In the genomic region with DNA sequence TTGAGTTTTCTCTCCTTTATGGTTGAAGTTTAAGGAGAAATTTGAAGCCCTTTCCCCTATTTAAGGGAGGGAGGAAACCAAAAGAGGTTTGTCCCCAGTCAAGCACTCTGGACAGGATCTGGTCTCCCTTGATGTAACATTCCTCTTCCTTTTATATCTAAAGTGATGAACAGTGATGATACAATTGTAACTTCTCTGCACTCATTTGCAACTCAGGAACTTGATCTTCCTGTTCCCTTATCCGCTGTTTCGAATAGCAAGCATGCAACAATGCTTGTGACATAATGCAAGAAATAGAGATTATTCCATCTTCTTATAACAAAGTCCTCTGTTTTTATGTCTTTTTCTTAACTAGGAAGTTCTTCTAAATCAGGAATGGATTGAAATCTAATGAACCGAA, we compare ENCODE assay signal across 12 cellular contexts. TPM values are rescaled to one million over a fixed set of nuclear protein-coding genes. Genes with fewer than 3 reads are reported as not detected.
DNase-seq lines count a peak whose midpoint lies in the region; ATAC-seq, FAIRE-seq and TF ChIP-seq lines count a peak whose summit lies in the region.
"Had no signal": no experiment of that assay in that cellular context is flagged by ENCODE, and none has a peak within 500 bp of the region (broad histone marks: within the 10 kb centered on the region; RNA-seq: fewer than 3 reads in every experiment).

No MANE protein-coding gene starts in this region.

- TF ChIP-seq CTCF in CD14-positive monocyte (IDR thresholded peaks at IDR 0.05) (no peak), GM12878 (IDR thresholded peaks at IDR 0.05 in 2 of 3, conservative IDR thresholded peaks at IDR 0.05 in 1 of 3; ENCODE audit: control insufficient read depth in 2 of 3, extremely low read depth in 1 of 3, insufficient read depth in 1 of 3, low read depth in 3 of 3, low read length in 3 of 3) (no peak), neutrophil (IDR thresholded peaks at IDR 0.05) (no peak)

- H3K27me3 ChIP-seq in GM12878 (replicated peaks in 1 of 2; ENCODE audit: control insufficient read depth in 2 of 2, insufficient read depth in 2 of 2, low read length in 1 of 2), result no peaks in the 10 kb centered on the region
- H3K27me3 ChIP-seq in neutrophil, result no peaks in the 10 kb centered on the region

- no peak overlapping the region for H3K9ac ChIP-seq in GM12878 (ENCODE audit: control insufficient read depth, insufficient read depth, low read length)

- POLR2A ChIA-PET in GM12878 (lab: Charles Lee), result interaction anchor here (0.7 kb wide), 1 partner anchor 206 kb away, joined by 4 read pairs; no protein-coding TSS in a partner anchor

- peaks cover 5 to 6% of the 10 kb centered on the region in 2 donors for H3K36me3 Mint-ChIP-seq in CD14-positive monocyte
- H3K36me3 Mint-ChIP-seq: IgD-negative memory B cell had no signal

- ATAC-seq in GM12878 (no peak), GM19397 (IDR thresholded peaks at IDR 0.05; ENCODE audit: unreplicated experiment) (no peak)
- ATAC-seq: Panc1 had no signal

- intact Hi-C loops in CD14-positive monocyte (cut with micrococcal nuclease), result no loop called here
- intact Hi-C loops in GM12878 (cut with micrococcal nuclease; ENCODE audit: unreplicated experiment), result loop anchor here (5.0 kb wide), 1 partner anchor 83 kb away; the partner anchor contains the start of gene AP1AR

- peaks cover 38% of the 10 kb centered on the region for H3K4me1 Mint-ChIP-seq in CD14-positive monocyte

- no peaks in the 10 kb centered on the region for H4K20me1 ChIP-seq in GM12878 (ENCODE audit: control insufficient read depth, insufficient read depth)

- SMC1A ChIA-PET in GM12878 (lab: Charles Lee; ENCODE audit: uncharacterized antibody, unreplicated experiment), result no interaction called here

- CTCF ChIA-PET in GM12878 (lab: Yijun Ruan, JAX), result no interaction called here

- H3K4me2 ChIP-seq in GM12878 (ENCODE audit: control insufficient read depth, insufficient read depth), result peak overlapping the region; percentile 17; the same call in 1 of the 2 replicates

- H3K27me3 Mint-ChIP-seq in CD14-positive monocyte (ENCODE audit: low read depth in 3 of 3), result peaks cover 0 to 7% (median 0%) of the 10 kb centered on the region in 3 donors
- H3K27me3 Mint-ChIP-seq: IgD-negative memory B cell had no signal

- RAD21 ChIA-PET in GM12878 (lab: Charles Lee; ENCODE audit: unreplicated experiment), result no interaction called here

- H3K79me2 ChIP-seq in GM12878 (ENCODE audit: control insufficient read depth, insufficient read depth, low read length), result peaks cover 13% of the 10 kb centered on the region

- no peak for TF ChIP-seq EP300 in GM12878 (IDR thresholded peaks at IDR 0.05; ENCODE audit: borderline replicate concordance in 1 of 2, control insufficient read depth in 1 of 2, low read depth in 2 of 2, low read length in 2 of 2)

- no peak for DNase-seq in CD14-positive monocyte (ENCODE audit: low spot score)
- no peak for DNase-seq in GM12892 (ENCODE audit: insufficient read length)
- DNase-seq in GM12878 (ENCODE audit: low read depth, low spot score), result no peak
- DNase-seq in NCI-H1694 treated with DMSO at 0.1 percent for 48 hours (lab: John Stamatoyannopoulos, UW), result no peak
- no peak for DNase-seq in kidney glomerular epithelial cell (lab: John Stamatoyannopoulos, UW)
- DNase-seq: HCEC 1CT, NCI-H1048, SHP77 had no signal

- no peak overlapping the region for H3K4me3 ChIP-seq in GM12878
- peak overlapping the region in 1 of 2 experiments; percentile 10 for H3K4me3 ChIP-seq in neutrophil (ENCODE audit: low read depth in 1 of 2, low read length in 1 of 2)

- H3K9me3 ChIP-seq in GM12878 (replicated peaks; ENCODE audit: control insufficient read depth, insufficient read depth, low read length) (no peaks in the 10 kb centered on the region; the same call in 2 of the 3 replicates), neutrophil (no peaks in the 10 kb centered on the region)

- no peak for TF ChIP-seq RAD21 in GM12878 (IDR thresholded peaks at IDR 0.05; ENCODE audit: insufficient read depth, low read depth, low read length)

- H3K4me1 ChIP-seq in GM12878 (ENCODE audit: control insufficient read depth, insufficient read depth, low read length), result peaks cover 44% of the 10 kb centered on the region
- peaks cover 89 to 95% of the 10 kb centered on the region in 2 experiments for H3K4me1 ChIP-seq in neutrophil (ENCODE audit: control insufficient read depth in 1 of 2, insufficient read depth in 1 of 2, low read depth in 1 of 2, low read length in 1 of 2)

- in situ Hi-C loops in GM12878 (cut with MboI), result no loop called here

- H3K4me3 Mint-ChIP-seq in CD14-positive monocyte, result peak overlapping the region in 1 of 2 donors; percentile 39

- H3K27ac Mint-ChIP-seq in CD14-positive monocyte, result peak overlapping the region in 4 of 7 donors; percentile 64 to 93 (median 90)

- FAIRE-seq in GM12892 (lab: Jason Lieb, UNC) (peak; percentile 86), GM12878 (lab: Jason Lieb, UNC) (no peak)

- H3K27ac ChIP-seq in GM12878 (ENCODE audit: control insufficient read depth, insufficient read depth) (no peak overlapping the region; the same call in 1 of the 2 replicates), neutrophil (peak overlapping the region; percentile 81)

- peaks cover 0 to 2% (median 0%) of the 10 kb centered on the region in 7 donors for H3K9me3 Mint-ChIP-seq in CD14-positive monocyte
- H3K9me3 Mint-ChIP-seq: IgD-negative memory B cell had no signal

- H3K36me3 ChIP-seq in GM12878 (ENCODE audit: control insufficient read depth in 2 of 2, insufficient read depth in 2 of 2, low read length in 1 of 2), result no peaks in the 10 kb centered on the region
- H3K36me3 ChIP-seq in neutrophil, result no peaks in the 10 kb centered on the region

- BruUV-seq in GM12878 (replicated peaks; lab: Mats Ljungman, UMichigan), result no TSS peak

- TF ChIP-seq POLR2A in GM12892 (IDR thresholded peaks at IDR 0.05; ENCODE audit: low read depth, low read length), result no peak
- TF ChIP-seq POLR2A in GM12878 (IDR thresholded peaks at IDR 0.05; ENCODE audit: low read depth, low read length), result no peak

- no peak overlapping the region for H2AFZ ChIP-seq in GM12878 (ENCODE audit: control insufficient read depth, low read depth, low read length)

- WGBS in GM12878 (ENCODE audit: insufficient coverage, insufficient replicate concordance, low lambda C conversion rate, missing lambda C conversion rate), result 14% methylated on average over 3 of the region's 3 CpGs

TF ChIP-seq in GM12878, 131 proteins besides CTCF, POLR2A, EP300 and RAD21:
- no peak for TF ChIP-seq SMAD1 (IDR thresholded peaks at IDR 0.05; ENCODE audit: low read depth, partially characterized antibody)

RNA-seq across cellular contexts. Expression of gene ALPK1, which starts 18.3 kb away (rescaled TPM):
- polyA plus RNA-seq in CD14-positive monocyte, result 1 to 10 TPM; 5.3 to 8.1 TPM
- polyA plus RNA-seq in GM12892 (2012; ENCODE audit: missing spikeins), result 22.0 TPM
- total RNA-seq in GM12878 (2013; cell fraction: nucleolus; rRNA removed), result 400 and 422 TPM in 2 replicates
- total RNA-seq in GM12878 (2014; rRNA removed), result 26.5 and 32.2 TPM in 2 replicates
- 32.3 and 37.2 TPM in 2 replicates for total RNA-seq in GM12878 (2014; rRNA removed; fragmentation: Illumina TruSeq; extraction: Trizol)
- total RNA-seq in GM12878 (2021), result 27.6 and 28.5 TPM in 2 replicates
- polyA plus RNA-seq in GM12878 (2011; ENCODE audit: low read depth), result 8.8 TPM
- polyA plus RNA-seq in GM12878 (2011; rRNA removed), result 31.6 and 42.7 TPM in 2 replicates
- polyA plus RNA-seq in GM12878 (2011; cell fraction: cytosol; rRNA removed), result 11.3 TPM in 2 replicates
- 63.2 and 85.3 TPM in 2 replicates for polyA plus RNA-seq in GM12878 (2011; cell fraction: nucleus; rRNA removed)
- 16.1 and 17.4 TPM in 2 replicates for polyA plus RNA-seq in GM12878 (2012)
- polyA plus RNA-seq in GM12878 (2014; fragmentation: Illumina TruSeq; extraction: Trizol), result 23.1 and 27.0 TPM in 2 replicates
- polyA plus RNA-seq in GM12878 (2014; fragmentation: Nextera tagmentation; extraction: Ambion mirVana), result 1 to 10 TPM; 8.5 to 9.7 TPM
- polyA plus RNA-seq in GM12878 (2014; rRNA removed), result 21.5 and 21.9 TPM in 2 replicates
- 10 to 100 TPM; 21.2 to 22.2 TPM for polyA plus RNA-seq in GM12878 (2016; fragmentation: Nextera tagmentation; extraction: Ambion mirVana)
- 38.8 and 43.6 TPM in 2 replicates for polyA minus RNA-seq in GM12878 (2011; rRNA and poly(A)+ RNA removed)
- polyA minus RNA-seq in GM12878 (2011; cell fraction: cytosol; rRNA and poly(A)+ RNA removed), result 6.9 and 11.9 TPM in 2 replicates
- polyA minus RNA-seq in GM12878 (2011; cell fraction: nucleus; rRNA and poly(A)+ RNA removed), result 103 and 108 TPM in 2 replicates

RNA-seq across cellular contexts. Expression of gene TIFA, which starts 29.7 kb away (rescaled TPM):
- polyA plus RNA-seq in CD14-positive monocyte, result 1 to 10 TPM; 4.4 to 6.3 TPM
- 93.0 TPM for polyA plus RNA-seq in GM12892 (2012; ENCODE audit: missing spikeins)
- total RNA-seq in GM12878 (2013; cell fraction: nucleolus; rRNA removed), result 68.2 and 72.8 TPM in 2 replicates
- total RNA-seq in GM12878 (2014; rRNA removed), result 57.0 and 84.4 TPM in 2 replicates
- 69.7 and 74.5 TPM in 2 replicates for total RNA-seq in GM12878 (2014; rRNA removed; fragmentation: Illumina TruSeq; extraction: Trizol)
- total RNA-seq in GM12878 (2021), result 96.3 and 100 TPM in 2 replicates
- 41.0 TPM for polyA plus RNA-seq in GM12878 (2011; ENCODE audit: low read depth)
- 135 and 218 TPM in 2 replicates for polyA plus RNA-seq in GM12878 (2011; rRNA removed)
- polyA plus RNA-seq in GM12878 (2011; cell fraction: cytosol; rRNA removed), result 36.5 and 41.4 TPM in 2 replicates
- polyA plus RNA-seq in GM12878 (2011; cell fraction: nucleus; rRNA removed), result 27.4 and 31.3 TPM in 2 replicates
- 36.4 and 72.0 TPM in 2 replicates for polyA plus RNA-seq in GM12878 (2012)
- 80.8 and 105 TPM in 2 replicates for polyA plus RNA-seq in GM12878 (2014; fragmentation: Illumina TruSeq; extraction: Trizol)
- polyA plus RNA-seq in GM12878 (2014; fragmentation: Nextera tagmentation; extraction: Ambion mirVana), result 10 to 100 TPM; 31.6 to 34.6 TPM
- 78.8 and 93.9 TPM in 2 replicates for polyA plus RNA-seq in GM12878 (2014; rRNA removed)
- polyA plus RNA-seq in GM12878 (2016; fragmentation: Nextera tagmentation; extraction: Ambion mirVana), result 100 to 1,000 TPM; 116 to 125 TPM
- 46.7 and 54.7 TPM in 2 replicates for polyA minus RNA-seq in GM12878 (2011; rRNA and poly(A)+ RNA removed)
- polyA minus RNA-seq in GM12878 (2011; cell fraction: cytosol; rRNA and poly(A)+ RNA removed), result 25.7 and 27.1 TPM in 2 replicates
- polyA minus RNA-seq in GM12878 (2011; cell fraction: nucleus; rRNA and poly(A)+ RNA removed), result 37.1 and 50.5 TPM in 2 replicates
